ENCODE assay signal across 10 cellular contexts in genomic region chr11:36818410-36818809, GRCh38.
DNase-seq lines count a peak whose midpoint lies in the region; ATAC-seq and TF ChIP-seq lines count a peak whose summit lies in the region.
"Had no signal": no experiment of that assay in that cellular context is flagged by ENCODE, and none has a peak within 500 bp of the region (broad histone marks: within the 10 kb centered on the region; RNA-seq: fewer than 3 reads in every experiment).

No MANE protein-coding gene starts in this region.

- no peak for ATAC-seq in foreskin keratinocyte
- ATAC-seq in HG03571 (IDR thresholded peaks at IDR 0.05; ENCODE audit: unreplicated experiment), result no peak

- DNase-seq in AG20443 (ENCODE audit: low spot score), result peak; percentile 24
- DNase-seq in OCI-M1 (lab: John Stamatoyannopoulos, UW), result peak; percentile 70
- DNase-seq in foreskin keratinocyte, result no peak
- DNase-seq in DMS114 treated with DMSO at 0.1 percent for 48 hours (lab: John Stamatoyannopoulos, UW; ENCODE audit: unreplicated experiment), result no peak
- DNase-seq in NCI-H1105 (lab: John Stamatoyannopoulos, UW), result no peak
- DNase-seq in cerebellar nuclear complex (lab: John Stamatoyannopoulos, UW), result no peak
- DNase-seq: activated gamma-delta T cell, T-helper 1 cell had no signal

- peaks cover 3% of the 10 kb centered on the region for H3K27me3 ChIP-seq in foreskin keratinocyte

- H3K4me1 ChIP-seq in foreskin keratinocyte, result no peaks in the 10 kb centered on the region

- peak; percentile 53 for TF ChIP-seq CTCF in GM12874 (IDR thresholded peaks at IDR 0.05; ENCODE audit: insufficient read depth, low read depth, low read length)
- TF ChIP-seq CTCF in foreskin keratinocyte (conservative IDR thresholded peaks at IDR 0.05), result peak; percentile 51

- no peak overlapping the region for H3K27ac ChIP-seq in foreskin keratinocyte

Comparison
In these comparisons a context has a peak if more than half of its experiments do, and no peak if none do; other contexts are left out.
1. DNase-seq: peak in AG20443 (single experiment) and OCI-M1 (single experiment); none in foreskin keratinocyte (0 of 2), DMS114 treated with DMSO at 0.1 percent for 48 hours (single experiment), NCI-H1105 (single experiment) and cerebellar nuclear complex (0 of 2).